ENCODE assay signal across 20 cellular contexts in genomic region chr22:49104434-49104833, GRCh38.
"Had no signal": no experiment of that assay in that cellular context is flagged by ENCODE, and none has a peak within 500 bp of the region (broad histone marks: within the 10 kb centered on the region; RNA-seq: fewer than 3 reads in every experiment).

No MANE protein-coding gene starts in this region.

- DNase-seq: colonic mucosa; dermis blood vessel endothelial cell; esophagus squamous epithelium; foreskin fibroblast; glutamatergic neuron; left colon; left ventricle myocardium superior; mesenchymal stem cell; midbrain; pancreas; right lobe of liver; stimulated activated CD4-positive, alpha-beta T cell treated with anti-CD3 and anti-CD28 coated beads, Interleukin-4, amount 100 ng/mL, for 1 hour; stimulated activated CD8-positive, alpha-beta memory T cell treated with anti-CD3 and anti-CD28 coated beads, Interleukin-4, amount 100 ng/mL, for 48 hours; tibial artery had no signal

- H3K27ac ChIP-seq: colonic mucosa, esophagus squamous epithelium, gastroesophageal sphincter, pancreas, prostate gland, right lobe of liver, tibial artery had no signal

- H3K4me1 Mint-ChIP-seq: stimulated activated effector memory CD8-positive, alpha-beta T cell treated with anti-CD3 and anti-CD28 coated beads, Interleukin-12 subunit alpha, Interleukin-12 subunit beta, amount 100 ng/mL, for 72 hours had no signal

- H3K4me3 Mint-ChIP-seq: natural killer cell treated with Interleukin-12 subunit alpha and Interleukin-12 subunit beta and Interleukin-15 and Interleukin-18, amount 100 ng/mL, for 72 hours; stimulated activated effector memory CD8-positive, alpha-beta T cell treated with anti-CD3 and anti-CD28 coated beads, Interleukin-12 subunit alpha, Interleukin-12 subunit beta, amount 100 ng/mL, for 72 hours; stimulated activated naive CD8-positive, alpha-beta T cell treated with anti-CD3 and anti-CD28 coated beads, Interleukin-15, Interleukin-2, amounts not matched to agents 100 ng/mL and 50 ng/mL, for 24 hours had no signal

- ATAC-seq: gastroesophageal sphincter; left colon; left ventricle myocardium superior; natural killer cell treated with Interleukin-12 subunit alpha and Interleukin-12 subunit beta and Interleukin-15 and Interleukin-18, amount 100 ng/mL, for 72 hours; pancreas; right lobe of liver; stimulated activated effector memory CD8-positive, alpha-beta T cell treated with anti-CD3 and anti-CD28 coated beads, Interleukin-12 subunit alpha, Interleukin-12 subunit beta, amount 100 ng/mL, for 72 hours had no signal

- H3K9me3 Mint-ChIP-seq: natural killer cell treated with Interleukin-12 subunit alpha and Interleukin-12 subunit beta and Interleukin-15 and Interleukin-18, amount 100 ng/mL, for 72 hours; stimulated activated effector memory CD8-positive, alpha-beta T cell treated with anti-CD3 and anti-CD28 coated beads, Interleukin-12 subunit alpha, Interleukin-12 subunit beta, amount 100 ng/mL, for 72 hours; stimulated activated naive CD8-positive, alpha-beta T cell treated with anti-CD3 and anti-CD28 coated beads, Interleukin-15, Interleukin-2, amounts not matched to agents 100 ng/mL and 50 ng/mL, for 24 hours had no signal

- H3K36me3 ChIP-seq: colonic mucosa, esophagus squamous epithelium, gastroesophageal sphincter, pancreas, prostate gland, right lobe of liver, tibial artery had no signal

- FAIRE-seq: pancreas had no signal

- H3K27me3 ChIP-seq: colonic mucosa, pancreas, right lobe of liver had no signal

- H3K9me3 ChIP-seq: colonic mucosa, esophagus squamous epithelium, gastroesophageal sphincter, pancreas, prostate gland, right lobe of liver, tibial artery had no signal

- H3K4me1 ChIP-seq: colonic mucosa, esophagus squamous epithelium, gastroesophageal sphincter, pancreas, prostate gland, right lobe of liver had no signal

- H3K36me3 Mint-ChIP-seq: natural killer cell treated with Interleukin-12 subunit alpha and Interleukin-12 subunit beta and Interleukin-15 and Interleukin-18, amount 100 ng/mL, for 72 hours; stimulated activated effector memory CD8-positive, alpha-beta T cell treated with anti-CD3 and anti-CD28 coated beads, Interleukin-12 subunit alpha, Interleukin-12 subunit beta, amount 100 ng/mL, for 72 hours had no signal

- H3K27ac Mint-ChIP-seq: natural killer cell treated with Interleukin-12 subunit alpha and Interleukin-12 subunit beta and Interleukin-15 and Interleukin-18, amount 100 ng/mL, for 72 hours; stimulated activated effector memory CD8-positive, alpha-beta T cell treated with anti-CD3 and anti-CD28 coated beads, Interleukin-12 subunit alpha, Interleukin-12 subunit beta, amount 100 ng/mL, for 72 hours; stimulated activated naive CD8-positive, alpha-beta T cell treated with anti-CD3 and anti-CD28 coated beads, Interleukin-15, Interleukin-2, amounts not matched to agents 100 ng/mL and 50 ng/mL, for 24 hours had no signal

- H3K4me3 ChIP-seq: colonic mucosa, esophagus squamous epithelium, gastroesophageal sphincter, lung, pancreas, prostate gland, right lobe of liver, tibial artery had no signal
